1 cellular context compared by ENCODE assay signal in the genomic region with DNA sequence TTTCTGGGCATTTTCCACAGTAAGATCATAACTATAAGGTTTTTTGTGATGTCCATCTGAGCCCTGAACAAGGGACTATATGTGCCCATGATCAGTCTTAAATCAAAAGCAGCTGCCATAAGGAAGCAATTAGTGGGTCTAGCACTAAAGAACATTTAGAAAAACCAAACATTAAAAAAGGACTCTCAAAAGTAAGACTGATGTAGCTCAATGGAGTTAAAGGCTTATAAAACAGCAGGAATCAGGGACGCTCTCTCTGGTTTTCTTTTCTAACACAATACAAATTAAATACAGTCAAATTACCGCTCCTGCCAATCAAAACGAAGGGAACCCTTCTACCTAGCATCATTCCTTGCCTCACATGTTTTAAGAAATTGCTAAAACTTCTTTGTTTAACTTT.
TF ChIP-seq lines count a peak whose summit lies in the region.

No MANE protein-coding gene starts in this region.

TF ChIP-seq in HEK293, 187 proteins besides CTCF, POLR2A, EP300 and RAD21 (continued from another document and continues in another):
- TF ChIP-seq, protein P1, sequence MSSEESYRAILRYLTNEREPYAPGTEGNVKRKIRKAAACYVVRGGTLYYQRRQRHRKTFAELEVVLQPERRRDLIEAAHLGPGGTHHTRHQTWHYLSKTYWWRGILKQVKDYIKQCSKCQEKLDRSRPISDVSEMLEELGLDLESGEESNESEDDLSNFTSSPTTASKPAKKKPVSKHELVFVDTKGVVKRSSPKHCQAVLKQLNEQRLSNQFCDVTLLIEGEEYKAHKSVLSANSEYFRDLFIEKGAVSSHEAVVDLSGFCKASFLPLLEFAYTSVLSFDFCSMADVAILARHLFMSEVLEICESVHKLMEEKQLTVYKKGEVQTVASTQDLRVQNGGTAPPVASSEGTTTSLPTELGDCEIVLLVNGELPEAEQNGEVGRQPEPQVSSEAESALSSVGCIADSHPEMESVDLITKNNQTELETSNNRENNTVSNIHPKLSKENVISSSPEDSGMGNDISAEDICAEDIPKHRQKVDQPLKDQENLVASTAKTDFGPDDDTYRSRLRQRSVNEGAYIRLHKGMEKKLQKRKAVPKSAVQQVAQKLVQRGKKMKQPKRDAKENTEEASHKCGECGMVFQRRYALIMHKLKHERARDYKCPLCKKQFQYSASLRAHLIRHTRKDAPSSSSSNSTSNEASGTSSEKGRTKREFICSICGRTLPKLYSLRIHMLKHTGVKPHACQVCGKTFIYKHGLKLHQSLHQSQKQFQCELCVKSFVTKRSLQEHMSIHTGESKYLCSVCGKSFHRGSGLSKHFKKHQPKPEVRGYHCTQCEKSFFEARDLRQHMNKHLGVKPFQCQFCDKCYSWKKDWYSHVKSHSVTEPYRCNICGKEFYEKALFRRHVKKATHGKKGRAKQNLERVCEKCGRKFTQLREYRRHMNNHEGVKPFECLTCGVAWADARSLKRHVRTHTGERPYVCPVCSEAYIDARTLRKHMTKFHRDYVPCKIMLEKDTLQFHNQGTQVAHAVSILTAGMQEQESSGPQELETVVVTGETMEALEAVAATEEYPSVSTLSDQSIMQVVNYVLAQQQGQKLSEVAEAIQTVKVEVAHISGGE (tag by site-specific recombination; conservative IDR thresholded peaks at IDR 0.05; ENCODE audit: low read depth) = no peak
- TF ChIP-seq ZNF521 (tag by site-specific recombination; IDR thresholded peaks at IDR 0.05) (no peak), ZFP69B (tag by site-specific recombination; IDR thresholded peaks at IDR 0.05) (no peak), PRDM1 (tag by site-specific recombination; IDR thresholded peaks at IDR 0.05) (no peak), ZNF202 (tag by site-specific recombination; IDR thresholded peaks at IDR 0.05; ENCODE audit: borderline replicate concordance) (no peak), GFI1B (tag by site-specific recombination; IDR thresholded peaks at IDR 0.05) (peak; percentile 86), ZSCAN30 (tag by site-specific recombination; IDR thresholded peaks at IDR 0.05) (no peak), MEIS1 (CRISPR knock-in tag; IDR thresholded peaks at IDR 0.05; ENCODE audit: borderline replicate concordance) (no peak), HOXD13 (CRISPR knock-in tag; IDR thresholded peaks at IDR 0.05; ENCODE audit: borderline replicate concordance) (no peak), ZFP41 (tag by site-specific recombination; IDR thresholded peaks at IDR 0.05; ENCODE audit: borderline replicate concordance) (no peak), WT1 (tag by site-specific recombination; IDR thresholded peaks at IDR 0.05) (peak; percentile 89), ZNF211 (tag by site-specific recombination; IDR thresholded peaks at IDR 0.05; ENCODE audit: low read depth) (no peak), EGR2 (tag by site-specific recombination; IDR thresholded peaks at IDR 0.05; ENCODE audit: low read depth) (no peak), ZNF146 (tag by site-specific recombination; IDR thresholded peaks at IDR 0.05) (no peak), GLIS1 (tag by site-specific recombination; IDR thresholded peaks at IDR 0.05) (0 out of 2 replicates have a peak, but pooled peaks have one; percentile 9), SALL2 (tag by site-specific recombination; IDR thresholded peaks at IDR 0.05; ENCODE audit: borderline replicate concordance) (no peak), GLIS2 (tag by site-specific recombination; IDR thresholded peaks at IDR 0.05) (no peak), ZNF423 (tag by site-specific recombination; IDR thresholded peaks at IDR 0.05) (no peak), ZNF302 (tag by site-specific recombination; IDR thresholded peaks at IDR 0.05; ENCODE audit: low read depth) (no peak), ZNF2 (tag by site-specific recombination; IDR thresholded peaks at IDR 0.05) (no peak), ZNF48 (tag by site-specific recombination; IDR thresholded peaks at IDR 0.05) (no peak), BCL11B (tag by site-specific recombination; IDR thresholded peaks at IDR 0.05; ENCODE audit: low read depth) (peak; percentile 57; the same call in 1 of the 2 replicates), GLI2 (tag by site-specific recombination; IDR thresholded peaks at IDR 0.05; ENCODE audit: borderline replicate concordance, low read depth) (peak; percentile 64; the same call in 1 of the 2 replicates), ZBTB48 (tag by site-specific recombination; IDR thresholded peaks at IDR 0.05) (no peak), ZNF404 (tag by site-specific recombination; IDR thresholded peaks at IDR 0.05) (no peak), YY1 (tag by site-specific recombination; IDR thresholded peaks at IDR 0.05) (no peak), ZNF624 (tag by site-specific recombination; IDR thresholded peaks at IDR 0.05) (no peak), ZNF416 (tag by site-specific recombination; IDR thresholded peaks at IDR 0.05) (no peak), ZNF239 (tag by site-specific recombination; IDR thresholded peaks at IDR 0.05) (no peak), BCL11A (tag by site-specific recombination; IDR thresholded peaks at IDR 0.05; ENCODE audit: low read depth) (peak; percentile 86), ZNF514 (tag by site-specific recombination; IDR thresholded peaks at IDR 0.05) (no peak), ZNF747 (tag by site-specific recombination; IDR thresholded peaks at IDR 0.05) (no peak), ZNF341 (tag by site-specific recombination; IDR thresholded peaks at IDR 0.05; ENCODE audit: low read depth) (no peak), ZNF19 (tag by site-specific recombination; IDR thresholded peaks at IDR 0.05; ENCODE audit: low read depth) (no peak), ZBTB1 (tag by site-specific recombination; IDR thresholded peaks at IDR 0.05) (no peak), SETDB1 (IDR thresholded peaks at IDR 0.05; ENCODE audit: insufficient read length, low read length) (no peak)
- TF ChIP-seq, protein P2, sequence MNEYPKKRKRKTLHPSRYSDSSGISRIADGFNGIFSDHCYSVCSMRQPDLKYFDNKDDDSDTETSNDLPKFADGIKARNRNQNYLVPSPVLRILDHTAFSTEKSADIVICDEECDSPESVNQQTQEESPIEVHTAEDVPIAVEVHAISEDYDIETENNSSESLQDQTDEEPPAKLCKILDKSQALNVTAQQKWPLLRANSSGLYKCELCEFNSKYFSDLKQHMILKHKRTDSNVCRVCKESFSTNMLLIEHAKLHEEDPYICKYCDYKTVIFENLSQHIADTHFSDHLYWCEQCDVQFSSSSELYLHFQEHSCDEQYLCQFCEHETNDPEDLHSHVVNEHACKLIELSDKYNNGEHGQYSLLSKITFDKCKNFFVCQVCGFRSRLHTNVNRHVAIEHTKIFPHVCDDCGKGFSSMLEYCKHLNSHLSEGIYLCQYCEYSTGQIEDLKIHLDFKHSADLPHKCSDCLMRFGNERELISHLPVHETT (tag by site-specific recombination; IDR thresholded peaks at IDR 0.05) = no peak
- TF ChIP-seq, protein P3, sequence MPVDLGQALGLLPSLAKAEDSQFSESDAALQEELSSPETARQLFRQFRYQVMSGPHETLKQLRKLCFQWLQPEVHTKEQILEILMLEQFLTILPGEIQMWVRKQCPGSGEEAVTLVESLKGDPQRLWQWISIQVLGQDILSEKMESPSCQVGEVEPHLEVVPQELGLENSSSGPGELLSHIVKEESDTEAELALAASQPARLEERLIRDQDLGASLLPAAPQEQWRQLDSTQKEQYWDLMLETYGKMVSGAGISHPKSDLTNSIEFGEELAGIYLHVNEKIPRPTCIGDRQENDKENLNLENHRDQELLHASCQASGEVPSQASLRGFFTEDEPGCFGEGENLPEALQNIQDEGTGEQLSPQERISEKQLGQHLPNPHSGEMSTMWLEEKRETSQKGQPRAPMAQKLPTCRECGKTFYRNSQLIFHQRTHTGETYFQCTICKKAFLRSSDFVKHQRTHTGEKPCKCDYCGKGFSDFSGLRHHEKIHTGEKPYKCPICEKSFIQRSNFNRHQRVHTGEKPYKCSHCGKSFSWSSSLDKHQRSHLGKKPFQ (tag by site-specific recombination; IDR thresholded peaks at IDR 0.05) = peak; percentile 66; the same call in 1 of the 2 replicates
- TF ChIP-seq, protein P4, sequence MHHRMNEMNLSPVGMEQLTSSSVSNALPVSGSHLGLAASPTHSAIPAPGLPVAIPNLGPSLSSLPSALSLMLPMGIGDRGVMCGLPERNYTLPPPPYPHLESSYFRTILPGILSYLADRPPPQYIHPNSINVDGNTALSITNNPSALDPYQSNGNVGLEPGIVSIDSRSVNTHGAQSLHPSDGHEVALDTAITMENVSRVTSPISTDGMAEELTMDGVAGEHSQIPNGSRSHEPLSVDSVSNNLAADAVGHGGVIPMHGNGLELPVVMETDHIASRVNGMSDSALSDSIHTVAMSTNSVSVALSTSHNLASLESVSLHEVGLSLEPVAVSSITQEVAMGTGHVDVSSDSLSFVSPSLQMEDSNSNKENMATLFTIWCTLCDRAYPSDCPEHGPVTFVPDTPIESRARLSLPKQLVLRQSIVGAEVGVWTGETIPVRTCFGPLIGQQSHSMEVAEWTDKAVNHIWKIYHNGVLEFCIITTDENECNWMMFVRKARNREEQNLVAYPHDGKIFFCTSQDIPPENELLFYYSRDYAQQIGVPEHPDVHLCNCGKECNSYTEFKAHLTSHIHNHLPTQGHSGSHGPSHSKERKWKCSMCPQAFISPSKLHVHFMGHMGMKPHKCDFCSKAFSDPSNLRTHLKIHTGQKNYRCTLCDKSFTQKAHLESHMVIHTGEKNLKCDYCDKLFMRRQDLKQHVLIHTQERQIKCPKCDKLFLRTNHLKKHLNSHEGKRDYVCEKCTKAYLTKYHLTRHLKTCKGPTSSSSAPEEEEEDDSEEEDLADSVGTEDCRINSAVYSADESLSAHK (tag by site-specific recombination; IDR thresholded peaks at IDR 0.05) = peak; percentile 64; the same call in 1 of the 2 replicates
- TF ChIP-seq, protein P5, sequence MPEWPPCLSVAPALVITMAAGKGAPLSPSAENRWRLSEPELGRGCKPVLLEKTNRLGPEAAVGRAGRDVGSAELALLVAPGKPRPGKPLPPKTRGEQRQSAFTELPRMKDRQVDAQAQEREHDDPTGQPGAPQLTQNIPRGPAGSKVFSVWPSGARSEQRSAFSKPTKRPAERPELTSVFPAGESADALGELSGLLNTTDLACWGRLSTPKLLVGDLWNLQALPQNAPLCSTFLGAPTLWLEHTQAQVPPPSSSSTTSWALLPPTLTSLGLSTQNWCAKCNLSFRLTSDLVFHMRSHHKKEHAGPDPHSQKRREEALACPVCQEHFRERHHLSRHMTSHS (tag by site-specific recombination; IDR thresholded peaks at IDR 0.05) = no peak
- TF ChIP-seq, protein P6, sequence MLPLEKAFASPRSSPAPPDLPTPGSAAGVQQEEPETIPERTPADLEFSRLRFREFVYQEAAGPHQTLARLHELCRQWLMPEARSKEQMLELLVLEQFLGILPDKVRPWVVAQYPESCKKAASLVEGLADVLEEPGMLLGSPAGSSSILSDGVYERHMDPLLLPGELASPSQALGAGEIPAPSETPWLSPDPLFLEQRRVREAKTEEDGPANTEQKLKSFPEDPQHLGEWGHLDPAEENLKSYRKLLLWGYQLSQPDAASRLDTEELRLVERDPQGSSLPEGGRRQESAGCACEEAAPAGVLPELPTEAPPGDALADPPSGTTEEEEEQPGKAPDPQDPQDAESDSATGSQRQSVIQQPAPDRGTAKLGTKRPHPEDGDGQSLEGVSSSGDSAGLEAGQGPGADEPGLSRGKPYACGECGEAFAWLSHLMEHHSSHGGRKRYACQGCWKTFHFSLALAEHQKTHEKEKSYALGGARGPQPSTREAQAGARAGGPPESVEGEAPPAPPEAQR (tag by site-specific recombination; IDR thresholded peaks at IDR 0.05) = no peak
- TF ChIP-seq, protein P7, sequence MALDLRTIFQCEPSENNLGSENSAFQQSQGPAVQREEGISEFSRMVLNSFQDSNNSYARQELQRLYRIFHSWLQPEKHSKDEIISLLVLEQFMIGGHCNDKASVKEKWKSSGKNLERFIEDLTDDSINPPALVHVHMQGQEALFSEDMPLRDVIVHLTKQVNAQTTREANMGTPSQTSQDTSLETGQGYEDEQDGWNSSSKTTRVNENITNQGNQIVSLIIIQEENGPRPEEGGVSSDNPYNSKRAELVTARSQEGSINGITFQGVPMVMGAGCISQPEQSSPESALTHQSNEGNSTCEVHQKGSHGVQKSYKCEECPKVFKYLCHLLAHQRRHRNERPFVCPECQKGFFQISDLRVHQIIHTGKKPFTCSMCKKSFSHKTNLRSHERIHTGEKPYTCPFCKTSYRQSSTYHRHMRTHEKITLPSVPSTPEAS (tag by site-specific recombination; IDR thresholded peaks at IDR 0.05) = no peak
- TF ChIP-seq, protein P8, sequence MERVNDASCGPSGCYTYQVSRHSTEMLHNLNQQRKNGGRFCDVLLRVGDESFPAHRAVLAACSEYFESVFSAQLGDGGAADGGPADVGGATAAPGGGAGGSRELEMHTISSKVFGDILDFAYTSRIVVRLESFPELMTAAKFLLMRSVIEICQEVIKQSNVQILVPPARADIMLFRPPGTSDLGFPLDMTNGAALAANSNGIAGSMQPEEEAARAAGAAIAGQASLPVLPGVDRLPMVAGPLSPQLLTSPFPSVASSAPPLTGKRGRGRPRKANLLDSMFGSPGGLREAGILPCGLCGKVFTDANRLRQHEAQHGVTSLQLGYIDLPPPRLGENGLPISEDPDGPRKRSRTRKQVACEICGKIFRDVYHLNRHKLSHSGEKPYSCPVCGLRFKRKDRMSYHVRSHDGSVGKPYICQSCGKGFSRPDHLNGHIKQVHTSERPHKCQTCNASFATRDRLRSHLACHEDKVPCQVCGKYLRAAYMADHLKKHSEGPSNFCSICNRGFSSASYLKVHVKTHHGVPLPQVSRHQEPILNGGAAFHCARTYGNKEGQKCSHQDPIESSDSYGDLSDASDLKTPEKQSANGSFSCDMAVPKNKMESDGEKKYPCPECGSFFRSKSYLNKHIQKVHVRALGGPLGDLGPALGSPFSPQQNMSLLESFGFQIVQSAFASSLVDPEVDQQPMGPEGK (tag by site-specific recombination; IDR thresholded peaks at IDR 0.05) = no peak
- TF ChIP-seq, protein P9, sequence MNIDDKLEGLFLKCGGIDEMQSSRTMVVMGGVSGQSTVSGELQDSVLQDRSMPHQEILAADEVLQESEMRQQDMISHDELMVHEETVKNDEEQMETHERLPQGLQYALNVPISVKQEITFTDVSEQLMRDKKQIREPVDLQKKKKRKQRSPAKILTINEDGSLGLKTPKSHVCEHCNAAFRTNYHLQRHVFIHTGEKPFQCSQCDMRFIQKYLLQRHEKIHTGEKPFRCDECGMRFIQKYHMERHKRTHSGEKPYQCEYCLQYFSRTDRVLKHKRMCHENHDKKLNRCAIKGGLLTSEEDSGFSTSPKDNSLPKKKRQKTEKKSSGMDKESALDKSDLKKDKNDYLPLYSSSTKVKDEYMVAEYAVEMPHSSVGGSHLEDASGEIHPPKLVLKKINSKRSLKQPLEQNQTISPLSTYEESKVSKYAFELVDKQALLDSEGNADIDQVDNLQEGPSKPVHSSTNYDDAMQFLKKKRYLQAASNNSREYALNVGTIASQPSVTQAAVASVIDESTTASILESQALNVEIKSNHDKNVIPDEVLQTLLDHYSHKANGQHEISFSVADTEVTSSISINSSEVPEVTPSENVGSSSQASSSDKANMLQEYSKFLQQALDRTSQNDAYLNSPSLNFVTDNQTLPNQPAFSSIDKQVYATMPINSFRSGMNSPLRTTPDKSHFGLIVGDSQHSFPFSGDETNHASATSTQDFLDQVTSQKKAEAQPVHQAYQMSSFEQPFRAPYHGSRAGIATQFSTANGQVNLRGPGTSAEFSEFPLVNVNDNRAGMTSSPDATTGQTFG (tag by site-specific recombination; IDR thresholded peaks at IDR 0.05; ENCODE audit: borderline replicate concordance) = no peak
